Comparison of ENCODE assay signal across 1 cellular context in the genomic region with DNA sequence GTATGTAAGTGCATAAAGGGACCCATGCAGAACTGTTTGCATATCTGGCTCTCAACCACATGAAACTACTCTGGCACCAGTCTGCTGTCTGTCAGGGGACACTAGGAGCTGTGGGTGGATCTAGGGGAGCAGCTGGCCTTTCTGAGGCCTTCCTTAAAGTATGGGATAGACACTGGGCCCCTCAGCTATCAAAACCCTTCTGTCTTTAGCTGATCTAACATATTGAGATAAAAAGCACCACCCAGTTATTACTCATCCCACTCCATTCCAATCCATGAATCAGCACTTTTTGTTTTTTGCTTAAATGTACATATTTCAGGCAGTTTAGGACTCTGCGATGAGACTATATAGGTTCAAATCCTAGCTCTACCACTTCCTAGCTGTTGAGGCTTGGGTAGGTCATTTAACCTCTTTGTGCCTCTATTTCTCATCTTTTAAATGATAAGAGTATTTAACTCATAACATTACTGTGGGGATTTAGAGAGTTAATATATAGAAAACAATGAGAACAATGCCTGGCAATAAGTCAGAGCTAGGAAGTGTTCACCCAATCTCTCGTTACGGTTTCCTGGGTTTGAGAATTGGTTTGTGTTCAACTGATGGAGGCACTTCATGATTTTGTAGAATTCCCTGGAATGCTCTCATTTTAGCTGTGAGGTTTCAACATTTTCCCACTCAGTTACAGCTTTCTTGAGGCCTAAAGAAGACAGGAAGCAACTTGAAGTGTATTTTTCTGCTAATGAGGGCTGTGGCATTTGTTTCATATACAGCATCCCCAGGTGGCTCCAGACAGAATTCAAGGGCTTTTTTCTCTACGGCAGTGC.
TF ChIP-seq lines count a peak whose summit lies in the region.

No MANE protein-coding gene starts in this region.

TF ChIP-seq in K562, 482 proteins besides CTCF, POLR2A, EP300 and RAD21 (continued from another document and continues in another):
- TF ChIP-seq, protein P1, sequence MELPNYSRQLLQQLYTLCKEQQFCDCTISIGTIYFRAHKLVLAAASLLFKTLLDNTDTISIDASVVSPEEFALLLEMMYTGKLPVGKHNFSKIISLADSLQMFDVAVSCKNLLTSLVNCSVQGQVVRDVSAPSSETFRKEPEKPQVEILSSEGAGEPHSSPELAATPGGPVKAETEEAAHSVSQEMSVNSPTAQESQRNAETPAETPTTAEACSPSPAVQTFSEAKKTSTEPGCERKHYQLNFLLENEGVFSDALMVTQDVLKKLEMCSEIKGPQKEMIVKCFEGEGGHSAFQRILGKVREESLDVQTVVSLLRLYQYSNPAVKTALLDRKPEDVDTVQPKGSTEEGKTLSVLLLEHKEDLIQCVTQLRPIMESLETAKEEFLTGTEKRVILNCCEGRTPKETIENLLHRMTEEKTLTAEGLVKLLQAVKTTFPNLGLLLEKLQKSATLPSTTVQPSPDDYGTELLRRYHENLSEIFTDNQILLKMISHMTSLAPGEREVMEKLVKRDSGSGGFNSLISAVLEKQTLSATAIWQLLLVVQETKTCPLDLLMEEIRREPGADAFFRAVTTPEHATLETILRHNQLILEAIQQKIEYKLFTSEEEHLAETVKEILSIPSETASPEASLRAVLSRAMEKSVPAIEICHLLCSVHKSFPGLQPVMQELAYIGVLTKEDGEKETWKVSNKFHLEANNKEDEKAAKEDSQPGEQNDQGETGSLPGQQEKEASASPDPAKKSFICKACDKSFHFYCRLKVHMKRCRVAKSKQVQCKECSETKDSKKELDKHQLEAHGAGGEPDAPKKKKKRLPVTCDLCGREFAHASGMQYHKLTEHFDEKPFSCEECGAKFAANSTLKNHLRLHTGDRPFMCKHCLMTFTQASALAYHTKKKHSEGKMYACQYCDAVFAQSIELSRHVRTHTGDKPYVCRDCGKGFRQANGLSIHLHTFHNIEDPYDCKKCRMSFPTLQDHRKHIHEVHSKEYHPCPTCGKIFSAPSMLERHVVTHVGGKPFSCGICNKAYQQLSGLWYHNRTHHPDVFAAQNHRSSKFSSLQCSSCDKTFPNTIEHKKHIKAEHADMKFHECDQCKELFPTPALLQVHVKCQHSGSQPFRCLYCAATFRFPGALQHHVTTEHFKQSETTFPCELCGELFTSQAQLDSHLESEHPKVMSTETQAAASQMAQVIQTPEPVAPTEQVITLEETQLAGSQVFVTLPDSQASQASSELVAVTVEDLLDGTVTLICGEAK (IDR thresholded peaks at IDR 0.05), result no peak
- TF ChIP-seq, protein P1 (CRISPR knock-in tag; IDR thresholded peaks at IDR 0.05), result no peak
- TF ChIP-seq SMAD3 (CRISPR knock-in tag; conservative IDR thresholded peaks at IDR 0.05) (0 out of 2 replicates have a peak, but pooled peaks have one; percentile 25), SAFB2 (IDR thresholded peaks at IDR 0.05; ENCODE audit: borderline replicate concordance, low read depth, low read length, severe bottlenecking) (no peak), ZNF174 (CRISPR knock-in tag; IDR thresholded peaks at IDR 0.05) (no peak), ZC3H8 (IDR thresholded peaks at IDR 0.05) (no peak), RBM14 (IDR thresholded peaks at IDR 0.05; ENCODE audit: borderline replicate concordance, insufficient read depth, low read depth, low read length) (no peak), TOE1 (IDR thresholded peaks at IDR 0.05; ENCODE audit: borderline replicate concordance) (no peak), TOE1 (CRISPR knock-in tag; IDR thresholded peaks at IDR 0.05; ENCODE audit: borderline replicate concordance, low read depth) (no peak), GATA2 (CRISPR knock-in tag; IDR thresholded peaks at IDR 0.05) (0 out of 2 replicates have a peak, but pooled peaks have one; percentile 21), STAT5B (CRISPR knock-in tag; IDR thresholded peaks at IDR 0.05) (no peak), ZNF143 (CRISPR knock-in tag; IDR thresholded peaks at IDR 0.05) (no peak), SMARCE1 (IDR thresholded peaks at IDR 0.05) (peak; percentile 92), NR2C1 (IDR thresholded peaks at IDR 0.05) (no peak), NR2C1 (tag; IDR thresholded peaks at IDR 0.05) (no peak), SREBF1 (IDR thresholded peaks at IDR 0.05; ENCODE audit: borderline replicate concordance, low read depth, low read length) (no peak), ZNF41 (CRISPR knock-in tag; conservative IDR thresholded peaks at IDR 0.05) (no peak), ZNF707 (CRISPR knock-in tag; conservative IDR thresholded peaks at IDR 0.05) (no peak), CHD2 (IDR thresholded peaks at IDR 0.05; ENCODE audit: low read depth, low read length) (no peak), E2F3 (CRISPR knock-in tag; IDR thresholded peaks at IDR 0.05) (no peak), RBM15 (IDR thresholded peaks at IDR 0.05; ENCODE audit: insufficient read depth, low read length) (no peak), PYGO2 (tag; IDR thresholded peaks at IDR 0.05) (no peak), ZNF408 (CRISPR knock-in tag; IDR thresholded peaks at IDR 0.05; ENCODE audit: low read depth) (no peak), BRD4 (IDR thresholded peaks at IDR 0.05) (no peak), NFXL1 (CRISPR knock-in tag; IDR thresholded peaks at IDR 0.05) (no peak), MCM3 (IDR thresholded peaks at IDR 0.05) (no peak), ETV1 (tag; conservative IDR thresholded peaks at IDR 0.05; ENCODE audit: low read depth) (no peak), SMARCA4 (IDR thresholded peaks at IDR 0.05) (peak; percentile 95), DACH1 (IDR thresholded peaks at IDR 0.05; ENCODE audit: partially characterized antibody) (peak; percentile 69), ZFX (CRISPR knock-in tag; IDR thresholded peaks at IDR 0.05) (peak; percentile 63), KDM5B (IDR thresholded peaks at IDR 0.05; ENCODE audit: insufficient replicate concordance, low read depth, low read length) (no peak), LCOR (CRISPR knock-in tag; IDR thresholded peaks at IDR 0.05) (peak; percentile 64; the same call in 1 of the 2 replicates), ELF4 (CRISPR knock-in tag; IDR thresholded peaks at IDR 0.05) (peak; percentile 78; the same call in 1 of the 2 replicates), FOXA1 (IDR thresholded peaks at IDR 0.05; ENCODE audit: borderline replicate concordance) (no peak)
- TF ChIP-seq, protein P2, sequence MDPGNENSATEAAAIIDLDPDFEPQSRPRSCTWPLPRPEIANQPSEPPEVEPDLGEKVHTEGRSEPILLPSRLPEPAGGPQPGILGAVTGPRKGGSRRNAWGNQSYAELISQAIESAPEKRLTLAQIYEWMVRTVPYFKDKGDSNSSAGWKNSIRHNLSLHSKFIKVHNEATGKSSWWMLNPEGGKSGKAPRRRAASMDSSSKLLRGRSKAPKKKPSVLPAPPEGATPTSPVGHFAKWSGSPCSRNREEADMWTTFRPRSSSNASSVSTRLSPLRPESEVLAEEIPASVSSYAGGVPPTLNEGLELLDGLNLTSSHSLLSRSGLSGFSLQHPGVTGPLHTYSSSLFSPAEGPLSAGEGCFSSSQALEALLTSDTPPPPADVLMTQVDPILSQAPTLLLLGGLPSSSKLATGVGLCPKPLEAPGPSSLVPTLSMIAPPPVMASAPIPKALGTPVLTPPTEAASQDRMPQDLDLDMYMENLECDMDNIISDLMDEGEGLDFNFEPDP (CRISPR knock-in tag; IDR thresholded peaks at IDR 0.05), result no peak
- TF ChIP-seq, protein P3, sequence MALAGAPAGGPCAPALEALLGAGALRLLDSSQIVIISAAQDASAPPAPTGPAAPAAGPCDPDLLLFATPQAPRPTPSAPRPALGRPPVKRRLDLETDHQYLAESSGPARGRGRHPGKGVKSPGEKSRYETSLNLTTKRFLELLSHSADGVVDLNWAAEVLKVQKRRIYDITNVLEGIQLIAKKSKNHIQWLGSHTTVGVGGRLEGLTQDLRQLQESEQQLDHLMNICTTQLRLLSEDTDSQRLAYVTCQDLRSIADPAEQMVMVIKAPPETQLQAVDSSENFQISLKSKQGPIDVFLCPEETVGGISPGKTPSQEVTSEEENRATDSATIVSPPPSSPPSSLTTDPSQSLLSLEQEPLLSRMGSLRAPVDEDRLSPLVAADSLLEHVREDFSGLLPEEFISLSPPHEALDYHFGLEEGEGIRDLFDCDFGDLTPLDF (CRISPR knock-in tag; IDR thresholded peaks at IDR 0.05), result no peak
- TF ChIP-seq, protein P4, sequence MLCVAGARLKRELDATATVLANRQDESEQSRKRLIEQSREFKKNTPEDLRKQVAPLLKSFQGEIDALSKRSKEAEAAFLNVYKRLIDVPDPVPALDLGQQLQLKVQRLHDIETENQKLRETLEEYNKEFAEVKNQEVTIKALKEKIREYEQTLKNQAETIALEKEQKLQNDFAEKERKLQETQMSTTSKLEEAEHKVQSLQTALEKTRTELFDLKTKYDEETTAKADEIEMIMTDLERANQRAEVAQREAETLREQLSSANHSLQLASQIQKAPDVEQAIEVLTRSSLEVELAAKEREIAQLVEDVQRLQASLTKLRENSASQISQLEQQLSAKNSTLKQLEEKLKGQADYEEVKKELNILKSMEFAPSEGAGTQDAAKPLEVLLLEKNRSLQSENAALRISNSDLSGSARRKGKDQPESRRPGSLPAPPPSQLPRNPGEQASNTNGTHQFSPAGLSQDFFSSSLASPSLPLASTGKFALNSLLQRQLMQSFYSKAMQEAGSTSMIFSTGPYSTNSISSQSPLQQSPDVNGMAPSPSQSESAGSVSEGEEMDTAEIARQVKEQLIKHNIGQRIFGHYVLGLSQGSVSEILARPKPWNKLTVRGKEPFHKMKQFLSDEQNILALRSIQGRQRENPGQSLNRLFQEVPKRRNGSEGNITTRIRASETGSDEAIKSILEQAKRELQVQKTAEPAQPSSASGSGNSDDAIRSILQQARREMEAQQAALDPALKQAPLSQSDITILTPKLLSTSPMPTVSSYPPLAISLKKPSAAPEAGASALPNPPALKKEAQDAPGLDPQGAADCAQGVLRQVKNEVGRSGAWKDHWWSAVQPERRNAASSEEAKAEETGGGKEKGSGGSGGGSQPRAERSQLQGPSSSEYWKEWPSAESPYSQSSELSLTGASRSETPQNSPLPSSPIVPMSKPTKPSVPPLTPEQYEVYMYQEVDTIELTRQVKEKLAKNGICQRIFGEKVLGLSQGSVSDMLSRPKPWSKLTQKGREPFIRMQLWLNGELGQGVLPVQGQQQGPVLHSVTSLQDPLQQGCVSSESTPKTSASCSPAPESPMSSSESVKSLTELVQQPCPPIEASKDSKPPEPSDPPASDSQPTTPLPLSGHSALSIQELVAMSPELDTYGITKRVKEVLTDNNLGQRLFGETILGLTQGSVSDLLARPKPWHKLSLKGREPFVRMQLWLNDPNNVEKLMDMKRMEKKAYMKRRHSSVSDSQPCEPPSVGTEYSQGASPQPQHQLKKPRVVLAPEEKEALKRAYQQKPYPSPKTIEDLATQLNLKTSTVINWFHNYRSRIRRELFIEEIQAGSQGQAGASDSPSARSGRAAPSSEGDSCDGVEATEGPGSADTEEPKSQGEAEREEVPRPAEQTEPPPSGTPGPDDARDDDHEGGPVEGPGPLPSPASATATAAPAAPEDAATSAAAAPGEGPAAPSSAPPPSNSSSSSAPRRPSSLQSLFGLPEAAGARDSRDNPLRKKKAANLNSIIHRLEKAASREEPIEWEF (CRISPR knock-in tag; IDR thresholded peaks at IDR 0.05), result no peak; the same call in 1 of the 2 replicates
- TF ChIP-seq, protein P5, sequence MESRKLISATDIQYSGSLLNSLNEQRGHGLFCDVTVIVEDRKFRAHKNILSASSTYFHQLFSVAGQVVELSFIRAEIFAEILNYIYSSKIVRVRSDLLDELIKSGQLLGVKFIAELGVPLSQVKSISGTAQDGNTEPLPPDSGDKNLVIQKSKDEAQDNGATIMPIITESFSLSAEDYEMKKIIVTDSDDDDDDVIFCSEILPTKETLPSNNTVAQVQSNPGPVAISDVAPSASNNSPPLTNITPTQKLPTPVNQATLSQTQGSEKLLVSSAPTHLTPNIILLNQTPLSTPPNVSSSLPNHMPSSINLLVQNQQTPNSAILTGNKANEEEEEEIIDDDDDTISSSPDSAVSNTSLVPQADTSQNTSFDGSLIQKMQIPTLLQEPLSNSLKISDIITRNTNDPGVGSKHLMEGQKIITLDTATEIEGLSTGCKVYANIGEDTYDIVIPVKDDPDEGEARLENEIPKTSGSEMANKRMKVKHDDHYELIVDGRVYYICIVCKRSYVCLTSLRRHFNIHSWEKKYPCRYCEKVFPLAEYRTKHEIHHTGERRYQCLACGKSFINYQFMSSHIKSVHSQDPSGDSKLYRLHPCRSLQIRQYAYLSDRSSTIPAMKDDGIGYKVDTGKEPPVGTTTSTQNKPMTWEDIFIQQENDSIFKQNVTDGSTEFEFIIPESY (CRISPR knock-in tag; IDR thresholded peaks at IDR 0.05), result no peak
- TF ChIP-seq, protein P6, sequence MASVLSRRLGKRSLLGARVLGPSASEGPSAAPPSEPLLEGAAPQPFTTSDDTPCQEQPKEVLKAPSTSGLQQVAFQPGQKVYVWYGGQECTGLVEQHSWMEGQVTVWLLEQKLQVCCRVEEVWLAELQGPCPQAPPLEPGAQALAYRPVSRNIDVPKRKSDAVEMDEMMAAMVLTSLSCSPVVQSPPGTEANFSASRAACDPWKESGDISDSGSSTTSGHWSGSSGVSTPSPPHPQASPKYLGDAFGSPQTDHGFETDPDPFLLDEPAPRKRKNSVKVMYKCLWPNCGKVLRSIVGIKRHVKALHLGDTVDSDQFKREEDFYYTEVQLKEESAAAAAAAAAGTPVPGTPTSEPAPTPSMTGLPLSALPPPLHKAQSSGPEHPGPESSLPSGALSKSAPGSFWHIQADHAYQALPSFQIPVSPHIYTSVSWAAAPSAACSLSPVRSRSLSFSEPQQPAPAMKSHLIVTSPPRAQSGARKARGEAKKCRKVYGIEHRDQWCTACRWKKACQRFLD (CRISPR knock-in tag; IDR thresholded peaks at IDR 0.05), result peak; percentile 75
